ENCODE assay signal across 23 cellular contexts in genomic region chr14:72237722-72238666, GRCh38.
DNase-seq lines count a peak whose midpoint lies in the region; ATAC-seq, FAIRE-seq and TF ChIP-seq lines count a peak whose summit lies in the region.
"Had no signal": no experiment of that assay in that cellular context is flagged by ENCODE, and none has a peak within 500 bp of the region (broad histone marks: within the 10 kb centered on the region; RNA-seq: fewer than 3 reads in every experiment).

No MANE protein-coding gene starts in this region.

- intact Hi-C loops in Right ventricle myocardium superior (cut with DNase I): no loop called here
- intact Hi-C loops in left ventricle myocardium superior (cut with micrococcal nuclease): no loop called here
- intact Hi-C loops in GM12878 (cut with micrococcal nuclease; ENCODE audit: unreplicated experiment): no loop called here
- intact Hi-C loops in adrenal gland (cut with DNase I): no loop called here
- intact Hi-C loops in left colon (cut with DNase I, micrococcal nuclease): no loop called here

- CTCF ChIA-PET in GM12878 (lab: Yijun Ruan, JAX): interaction anchor here (0.6 to 1.8 kb wide), 7 partner anchors 11 to 382 kb away, joined by 3 to 5 read pairs (median 3); no protein-coding TSS in a partner anchor

- SMC1A ChIA-PET in GM12878 (lab: Charles Lee; ENCODE audit: uncharacterized antibody, unreplicated experiment): interaction anchor here (0.6 to 1.6 kb wide), 11 partner anchors 8 to 215 kb away, joined by 3 to 9 read pairs (median 4); no protein-coding TSS in a partner anchor

- H3K36me3 ChIP-seq in GM12878 (ENCODE audit: control insufficient read depth in 2 of 2, insufficient read depth in 2 of 2, low read length in 1 of 2): no peaks in the 10 kb centered on the region
- H3K36me3 ChIP-seq in adrenal gland (replicated peaks in 1 of 2): no peaks in the 10 kb centered on the region

- peak overlapping the region in 1 of 2 donors; percentile 58 for H3K4me3 Mint-ChIP-seq in stimulated activated naive B cell treated with anti-CD40 and anti-IgM and Interleukin-4, amounts not matched to agents 10 μg/mL and 1 μg/mL and 100 μg/mL, for 72 hours
- H3K4me3 Mint-ChIP-seq: CD14-positive monocyte had no signal

- DNase-seq in Right ventricle myocardium superior: no peak
- DNase-seq in left ventricle myocardium superior: no peak
- peak; percentile 20 for DNase-seq in Jurkat, Clone E6-1 (ENCODE audit: low read depth, low spot score)
- DNase-seq in GM12878 (ENCODE audit: low read depth, low spot score): peak; percentile 8
- no peak for DNase-seq in stimulated activated naive B cell treated with anti-CD40 and anti-IgM and Interleukin-4, amounts not matched to agents 10 μg/mL and 1 μg/mL and 100 μg/mL, for 72 hours
- DNase-seq in adrenal gland: no peak
- DNase-seq in left colon: no peak
- DNase-seq: DMS79 treated with DMSO at 0.1 percent for 48 hours, GM23248, HCEC 1CT, IMR-90, Kasumi-1, NCI-H1417, NCI-H187, NCI-H2227 treated with DMSO at 0.1 percent for 48 hours, NCI-H510A treated with DMSO at 0.1 percent for 48 hours, NCI-H774, SW 1271 had no signal

- no peaks in the 10 kb centered on the region for H3K9me3 Mint-ChIP-seq in stimulated activated naive B cell treated with anti-CD40 and anti-IgM and Interleukin-4, amounts not matched to agents 10 μg/mL and 1 μg/mL and 100 μg/mL, for 72 hours

- TF ChIP-seq EP300 in GM12878 (IDR thresholded peaks at IDR 0.05; ENCODE audit: borderline replicate concordance in 1 of 2, control insufficient read depth in 1 of 2, low read depth in 2 of 2, low read length in 2 of 2): no peak

- H3K9me3 ChIP-seq in GM12878 (replicated peaks; ENCODE audit: control insufficient read depth, insufficient read depth, low read length) (no peaks in the 10 kb centered on the region), adrenal gland (replicated peaks in 1 of 3) (no peaks in the 10 kb centered on the region)

- RAD21 ChIA-PET in GM12878 (lab: Charles Lee; ENCODE audit: unreplicated experiment): interaction anchor here (0.7 to 1.8 kb wide), 9 partner anchors 9 to 215 kb away, joined by 3 to 6 read pairs (median 3); no protein-coding TSS in a partner anchor

- H3K4me2 ChIP-seq in GM12878 (ENCODE audit: control insufficient read depth, insufficient read depth): no peak overlapping the region; the same call in 1 of the 2 replicates

- H3K79me2 ChIP-seq in GM12878 (ENCODE audit: control insufficient read depth, insufficient read depth, low read length): no peaks in the 10 kb centered on the region

- POLR2A ChIA-PET in GM12878 (lab: Charles Lee): interaction anchor here (0.6 to 1.2 kb wide), 2 partner anchors 29 to 39 kb away, joined by 3 read pairs; no protein-coding TSS in a partner anchor

- H3K36me3 Mint-ChIP-seq in stimulated activated naive B cell treated with anti-CD40 and anti-IgM and Interleukin-4, amounts not matched to agents 10 μg/mL and 1 μg/mL and 100 μg/mL, for 72 hours: no peaks in the 10 kb centered on the region
- H3K36me3 Mint-ChIP-seq: CD14-positive monocyte had no signal

- in situ Hi-C loops in GM12878 (cut with MboI): no loop called here

- 12% methylated on average over 14 of the region's 14 CpGs for WGBS in GM12878 (ENCODE audit: insufficient coverage, insufficient replicate concordance, low lambda C conversion rate, missing lambda C conversion rate)
- 68 to 77% (median 75%) methylated on average over 10 to 14 of the region's 14 CpGs for WGBS in adrenal gland, 4 donors

- no peak for FAIRE-seq in GM12878 (lab: Jason Lieb, UNC)
- FAIRE-seq: GM19239 had no signal

- TF ChIP-seq CTCF in GM12878 (IDR thresholded peaks at IDR 0.05 in 2 of 3, conservative IDR thresholded peaks at IDR 0.05 in 1 of 3; ENCODE audit: control insufficient read depth in 2 of 3, extremely low read depth in 1 of 3, insufficient read depth in 1 of 3, low read depth in 3 of 3, low read length in 3 of 3) (no peak), adrenal gland (IDR thresholded peaks at IDR 0.05) (no peak)

- no peak overlapping the region for H3K4me3 ChIP-seq in Jurkat, Clone E6-1 (ENCODE audit: low read length)
- H3K4me3 ChIP-seq in GM12878 (no peak overlapping the region), adrenal gland (no peak overlapping the region)
- H3K4me3 ChIP-seq: GM23248 had no signal

- H3K27ac ChIP-seq in GM12878 (ENCODE audit: control insufficient read depth, insufficient read depth): no peak overlapping the region
- H3K27ac ChIP-seq in adrenal gland: no peak overlapping the region
- H3K27ac ChIP-seq: GM23248, HL-60 had no signal

- TF ChIP-seq POLR2A in GM12878 (IDR thresholded peaks at IDR 0.05; ENCODE audit: low read depth, low read length) (no peak), adrenal gland (IDR thresholded peaks at IDR 0.05) (no peak)

- no TSS peak for BruUV-seq in GM12878 (replicated peaks; lab: Mats Ljungman, UMichigan)

- ATAC-seq in Right ventricle myocardium superior (ENCODE audit: poor library complexity) (peak; percentile 22), left ventricle myocardium superior (no peak), GM12878 (peak; percentile 82), HG03139 (IDR thresholded peaks at IDR 0.05; ENCODE audit: unreplicated experiment) (no peak), left colon (no peak)
- ATAC-seq in stimulated activated naive B cell treated with anti-CD40 and anti-IgM and Interleukin-4, amounts not matched to agents 10 μg/mL and 1 μg/mL and 100 μg/mL, for 72 hours (replicated peaks): peak; percentile 78 to 82
- ATAC-seq: Panc1 had no signal

- peak overlapping the region; percentile 81 for H3K27ac Mint-ChIP-seq in stimulated activated naive B cell treated with anti-CD40 and anti-IgM and Interleukin-4, amounts not matched to agents 10 μg/mL and 1 μg/mL and 100 μg/mL, for 72 hours
- H3K27ac Mint-ChIP-seq: CD14-positive monocyte had no signal

- H3K9ac ChIP-seq in GM12878 (ENCODE audit: control insufficient read depth, insufficient read depth, low read length): no peak overlapping the region
- H3K9ac ChIP-seq: GM23248 had no signal

- H3K4me1 ChIP-seq in GM12878 (ENCODE audit: control insufficient read depth, insufficient read depth, low read length): no peaks in the 10 kb centered on the region
- H3K4me1 ChIP-seq in adrenal gland (replicated peaks in 1 of 2): no peaks in the 10 kb centered on the region

- H3K4me1 Mint-ChIP-seq in stimulated activated naive B cell treated with anti-CD40 and anti-IgM and Interleukin-4, amounts not matched to agents 10 μg/mL and 1 μg/mL and 100 μg/mL, for 72 hours: peaks cover 13 to 25% of the 10 kb centered on the region in 2 donors
- H3K4me1 Mint-ChIP-seq: CD14-positive monocyte had no signal

- H3K27me3 ChIP-seq in GM12878 (replicated peaks in 1 of 2; ENCODE audit: control insufficient read depth in 2 of 2, insufficient read depth in 2 of 2, low read length in 1 of 2) (no peaks in the 10 kb centered on the region), adrenal gland (no peaks in the 10 kb centered on the region)

- H2AFZ ChIP-seq in GM12878 (ENCODE audit: control insufficient read depth, low read depth, low read length): no peak overlapping the region
- H2AFZ ChIP-seq: GM23248 had no signal

- no peak for TF ChIP-seq RAD21 in GM12878 (IDR thresholded peaks at IDR 0.05; ENCODE audit: insufficient read depth, low read depth, low read length)

- H3K27me3 Mint-ChIP-seq in stimulated activated naive B cell treated with anti-CD40 and anti-IgM and Interleukin-4, amounts not matched to agents 10 μg/mL and 1 μg/mL and 100 μg/mL, for 72 hours: peaks cover 3 to 8% of the 10 kb centered on the region in 2 donors

- no peaks in the 10 kb centered on the region for H4K20me1 ChIP-seq in GM12878 (ENCODE audit: control insufficient read depth, insufficient read depth)

TF ChIP-seq in GM12878, 131 proteins besides CTCF, POLR2A, EP300 and RAD21 (continues in another document):
- TF ChIP-seq IKZF2 (IDR thresholded peaks at IDR 0.05) (peak; percentile 62 to 63; a peak in 3 of 4 replicates), CHD2 (IDR thresholded peaks at IDR 0.05; ENCODE audit: borderline replicate concordance, low read depth, low read length) (0 out of 2 replicates have a peak, but pooled peaks have one; percentile 22), NKRF (conservative IDR thresholded peaks at IDR 0.05) (no peak), CHD1 (IDR thresholded peaks at IDR 0.05; ENCODE audit: low read depth, low read length) (no peak), SMARCA5 (IDR thresholded peaks at IDR 0.05) (0 out of 2 replicates have a peak, but pooled peaks have one; percentile 43), RBBP5 (conservative IDR thresholded peaks at IDR 0.05) (no peak), IRF3 (IDR thresholded peaks at IDR 0.05) (no peak), SREBF2 (IDR thresholded peaks at IDR 0.05; ENCODE audit: low read length) (no peak), FOS (IDR thresholded peaks at IDR 0.05; ENCODE audit: borderline replicate concordance, extremely low read depth, insufficient read length) (no peak)

Comparison
In these comparisons a context has a peak if more than half of its experiments do, and no peak if none do; other contexts are left out.
1. ATAC-seq: peak in Right ventricle myocardium superior (single experiment), GM12878 (single experiment) and stimulated activated naive B cell treated with anti-CD40 and anti-IgM and Interleukin-4, amounts not matched to agents 10 μg/mL and 1 μg/mL and 100 μg/mL, for 72 hours (2 of 2); none in left ventricle myocardium superior (single experiment), HG03139 (single experiment) and left colon (single experiment).
2. DNase-seq: peak in Jurkat, Clone E6-1 (single experiment) and GM12878 (single experiment); none in Right ventricle myocardium superior (single experiment), left ventricle myocardium superior (single experiment), stimulated activated naive B cell treated with anti-CD40 and anti-IgM and Interleukin-4, amounts not matched to agents 10 μg/mL and 1 μg/mL and 100 μg/mL, for 72 hours (single experiment), adrenal gland (0 of 7) and left colon (0 of 2).